In the genomic region with DNA sequence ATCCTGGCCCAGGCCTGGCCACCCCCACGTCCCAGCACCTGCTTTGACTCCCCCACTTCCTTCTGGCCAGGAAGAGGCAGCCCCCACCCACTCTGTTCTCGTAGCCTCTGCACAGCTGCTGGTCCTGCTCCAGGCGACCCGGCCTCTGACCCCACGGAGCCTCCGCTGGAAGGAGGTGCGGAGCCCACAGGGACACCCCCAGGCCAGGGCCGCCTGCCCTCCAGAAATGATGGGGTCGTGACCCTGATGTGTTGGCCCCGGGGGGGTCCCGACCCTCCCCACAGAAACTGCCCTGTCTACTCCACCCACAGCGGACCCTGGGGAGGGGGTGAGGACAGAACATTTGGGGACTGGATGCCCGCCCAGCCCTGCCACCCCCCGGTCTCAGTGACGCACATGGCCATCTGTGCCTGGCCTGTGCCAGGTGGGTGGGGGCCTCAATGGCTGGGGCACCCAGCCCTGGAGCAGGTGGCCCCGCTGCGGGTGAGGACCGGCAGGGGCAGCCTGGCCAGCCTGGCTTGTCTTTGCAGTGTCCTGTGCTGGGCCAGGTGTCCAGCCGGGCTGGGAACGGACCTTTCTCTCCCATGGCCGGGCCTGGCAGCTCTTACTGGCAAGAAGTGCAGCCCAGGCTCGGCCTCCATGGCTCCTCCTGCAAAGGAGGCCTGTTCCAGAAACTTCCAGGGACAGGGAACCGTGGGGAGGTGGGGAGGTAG, we compare ENCODE assay signal across 9 cellular contexts.
DNase-seq lines count a peak whose midpoint lies in the region; ATAC-seq and TF ChIP-seq lines count a peak whose summit lies in the region.
"Had no signal": no experiment of that assay in that cellular context is flagged by ENCODE, and none has a peak within 500 bp of the region (broad histone marks: within the 10 kb centered on the region; RNA-seq: fewer than 3 reads in every experiment).

No MANE protein-coding gene starts in this region.

- no peak for ATAC-seq in body of pancreas
- peak; percentile 2 for ATAC-seq in mucosa of descending colon

- no peak for TF ChIP-seq CTCF in body of pancreas (IDR thresholded peaks at IDR 0.05)
- no peak for TF ChIP-seq CTCF in mucosa of descending colon (IDR thresholded peaks at IDR 0.05)
- TF ChIP-seq CTCF in testis (IDR thresholded peaks at IDR 0.05), result no peak
- TF ChIP-seq CTCF in GM13976 (IDR thresholded peaks at IDR 0.05; ENCODE audit: borderline replicate concordance, control extremely low read depth, extremely low read depth, insufficient read depth, missing control alignments), result no peak

- DNase-seq in NCI-H1694 (lab: John Stamatoyannopoulos, UW) (peak; percentile 28), body of pancreas (peak in 1 of 4 donors; percentile 32), mucosa of descending colon (no peak), testis (peak; percentile 58), NCI-H2107 treated with DMSO at 0.1 percent for 48 hours (lab: John Stamatoyannopoulos, UW; ENCODE audit: unreplicated experiment) (no peak), NCI-H2081 (lab: John Stamatoyannopoulos, UW) (no peak), GM13976 (ENCODE audit: low spot score) (no peak)
- DNase-seq: activated CD4-positive, alpha-beta memory T cell treated with anti-CD3 and anti-CD28 coated beads for 36 hours; stimulated activated CD4-positive, alpha-beta T cell treated with anti-CD3 and anti-CD28 coated beads, Interleukin-4, amount 100 ng/mL, for 24 hours had no signal

- H3K4me1 ChIP-seq in body of pancreas (peaks cover 20% of the 10 kb centered on the region), mucosa of descending colon (ENCODE audit: low read depth) (peaks cover 35% of the 10 kb centered on the region), testis (peaks cover 59% of the 10 kb centered on the region)

- H3K27ac ChIP-seq in body of pancreas, result peak overlapping the region in 3 of 4 donors; percentile 62 to 77 (median 65)
- peak overlapping the region; percentile 82 to 93 for H3K27ac ChIP-seq in testis

- intact Hi-C loops in body of pancreas (cut with DNase I), result no loop called here
- intact Hi-C loops in mucosa of descending colon (cut with DNase I, micrococcal nuclease), result loop anchor here in 1 of 2 donors (10.0 kb wide), 1 partner anchor 108 kb away; no protein-coding TSS in a partner anchor
- intact Hi-C loops in testis (cut with DNase I; ENCODE audit: low total_unique reads), result loop anchor here (10.0 kb wide), 1 partner anchor 108 kb away; no protein-coding TSS in a partner anchor

- no peaks in the 10 kb centered on the region for H3K27me3 ChIP-seq in body of pancreas
- H3K27me3 ChIP-seq in testis, result no peaks in the 10 kb centered on the region

- in situ Hi-C loops in GM13976 (cut with MboI; ENCODE audit: low sequenced_read_pairs, unreplicated experiment), result no loop called here

- no peaks in the 10 kb centered on the region for H3K9me3 ChIP-seq in body of pancreas
- H3K9me3 ChIP-seq in mucosa of descending colon, result no peaks in the 10 kb centered on the region
- H3K9me3 ChIP-seq in testis, result no peaks in the 10 kb centered on the region

- 50 to 65% methylated on average over 1 to 19 of the region's 23 CpGs for WGBS in body of pancreas, 2 donors
- WGBS in testis, 2 donors, result 20 to 38% methylated on average over 1 to 19 of the region's 23 CpGs

- H3K36me3 ChIP-seq in body of pancreas (replicated peaks in 1 of 2; ENCODE audit: insufficient read depth in 1 of 2, low read depth in 2 of 2) (peaks cover 3 to 5% of the 10 kb centered on the region in 2 donors), mucosa of descending colon (ENCODE audit: low read depth) (no peaks in the 10 kb centered on the region), testis (ENCODE audit: low read depth, missing control alignments) (no peaks in the 10 kb centered on the region)

- TF ChIP-seq POLR2A in body of pancreas (IDR thresholded peaks at IDR 0.05), result no peak
- TF ChIP-seq POLR2A in testis (IDR thresholded peaks at IDR 0.05), result no peak

- H3K4me3 ChIP-seq in body of pancreas, result no peak overlapping the region
- no peak overlapping the region for H3K4me3 ChIP-seq in mucosa of descending colon
- no peak overlapping the region for H3K4me3 ChIP-seq in testis

Comparison
In these comparisons a context has a peak if more than half of its experiments do, and no peak if none do; other contexts are left out.
1. DNase-seq: peak in NCI-H1694 (single experiment) and testis (single experiment); none in mucosa of descending colon (0 of 3), NCI-H2107 treated with DMSO at 0.1 percent for 48 hours (single experiment), NCI-H2081 (0 of 2) and GM13976 (single experiment).